Comparison of ENCODE assay signal across 32 cellular contexts in genomic region chr12:16881986-16882385, GRCh38.
"Had no signal": no experiment of that assay in that cellular context is flagged by ENCODE, and none has a peak within 500 bp of the region (broad histone marks: within the 10 kb centered on the region; RNA-seq: fewer than 3 reads in every experiment).

No MANE protein-coding gene starts in this region.

- H3K4me3 ChIP-seq: gastrocnemius medialis, lower lobe of right lung, neural progenitor cell, psoas muscle, sigmoid colon, uterus had no signal

- H3K9me3 ChIP-seq: gastrocnemius medialis, left lung, lower lobe of right lung, psoas muscle, sigmoid colon, uterus had no signal

- H3K4me1 ChIP-seq: gastrocnemius medialis, left lung, lower lobe of right lung, parathyroid adenoma, psoas muscle, sigmoid colon, uterus had no signal

- H3K9ac ChIP-seq: neural progenitor cell, parathyroid adenoma had no signal

- ATAC-seq: effector memory CD8-positive, alpha-beta T cell; gastrocnemius medialis; left lung; lower lobe of right lung; natural killer cell; psoas muscle; stimulated activated memory B cell treated with anti-CD40 and anti-IgM and Interleukin-4, amounts not matched to agents 10 μg/mL and 1 μg/mL and 100 μg/mL, for 72 hours; stimulated activated naive CD8-positive, alpha-beta T cell treated with anti-CD3 and anti-CD28 coated beads, Interleukin-15, amount 100 ng/mL, for 72 hours had no signal

- H3K4me2 ChIP-seq: neural progenitor cell had no signal

- H3K79me2 ChIP-seq: parathyroid adenoma had no signal

- FAIRE-seq: astrocyte, islet of Langerhans, small intestine had no signal

- DNase-seq: activated CD4-positive, alpha-beta memory T cell treated with anti-CD3 and anti-CD28 coated beads for 36 hours; activated CD4-positive, alpha-beta T cell treated with anti-CD3 and anti-CD28 coated beads, Interleukin-2, amount 10 ng/mL, durations not matched to agents 24 days and 14 days; activated CD4-positive, CD25-positive, alpha-beta regulatory T cell treated with anti-CD3 and anti-CD28 coated beads, Interleukin-2, amount 50 U/mL, for 72 hours; activated CD8-positive, alpha-beta memory T cell treated with anti-CD3 and anti-CD28 coated beads, Interleukin-2, amount 50 U/mL, for 4 hours; activated gamma-delta T cell; activated naive CD4-positive, alpha-beta T cell treated with anti-CD3 and anti-CD28 coated beads, Interleukin-2, amount 50 U/mL, for 16 hours; activated T-cell treated with anti-CD3 and anti-CD28 coated beads, Interleukin-2, amount 50 U/mL, for 1 hour; amniotic stem cell; caudate nucleus; cortex of kidney; effector memory CD8-positive, alpha-beta T cell; erythroblast; gastrocnemius medialis; glutamatergic neuron; left lung; lower lobe of right lung; mesenchymal stem cell; natural killer cell; occipital lobe; psoas muscle; sigmoid colon; small intestine; stimulated activated CD4-positive, alpha-beta T cell treated with anti-CD3 and anti-CD28 coated beads, Interleukin-4, amount 100 ng/mL, for 4 hours; stimulated activated CD8-positive, alpha-beta memory T cell treated with anti-CD3 and anti-CD28 coated beads, Interleukin-4, amount 100 ng/mL, for 48 hours; stimulated activated naive CD8-positive, alpha-beta T cell treated with anti-CD3 and anti-CD28 coated beads, Interleukin-15, amount 100 ng/mL, for 72 hours; substantia nigra; uterus had no signal

- H3K27me3 ChIP-seq: gastrocnemius medialis, left lung, neural progenitor cell, sigmoid colon, uterus had no signal

- H3K36me3 ChIP-seq: gastrocnemius medialis, left lung, lower lobe of right lung, neural progenitor cell, sigmoid colon, uterus had no signal

- H3K27ac ChIP-seq: gastrocnemius medialis, left lung, lower lobe of right lung, neural progenitor cell, parathyroid adenoma, psoas muscle, sigmoid colon, uterus had no signal

- H2AFZ ChIP-seq: neural progenitor cell, parathyroid adenoma had no signal
